Comparison of ENCODE assay signal across 13 cellular contexts in genomic region chr15:72341361-72341760, GRCh38. TPM values are rescaled to one million over a fixed set of nuclear protein-coding genes. Genes with fewer than 3 reads are reported as not detected.
A peak's percentile ranks its signal among the peaks of the same experiment; 100 is the strongest.
DNase-seq lines count a peak whose midpoint lies in the region; ATAC-seq and TF ChIP-seq lines count a peak whose summit lies in the region.
"Had no signal": no experiment of that assay in that cellular context is flagged by ENCODE, and none has a peak within 500 bp of the region (broad histone marks: within the 10 kb centered on the region; RNA-seq: fewer than 3 reads in every experiment).

No MANE protein-coding gene starts in this region.

- no peaks in the 10 kb centered on the region for H3K27me3 ChIP-seq in foreskin keratinocyte
- H3K27me3 ChIP-seq in tibial artery: no peaks in the 10 kb centered on the region
- no peaks in the 10 kb centered on the region for H3K27me3 ChIP-seq in adrenal gland

- intact Hi-C loops in tibial artery (cut with DNase I; ENCODE audit: low total_unique reads) (no loop called here), adrenal gland (cut with DNase I) (no loop called here)

- peak; percentile 42 for TF ChIP-seq CTCF in 22Rv1 (IDR thresholded peaks at IDR 0.05)
- TF ChIP-seq CTCF in foreskin keratinocyte (conservative IDR thresholded peaks at IDR 0.05): peak; percentile 42
- TF ChIP-seq CTCF in tibial artery (IDR thresholded peaks at IDR 0.05): no peak
- no peak for TF ChIP-seq CTCF in adrenal gland (IDR thresholded peaks at IDR 0.05)

- TF ChIP-seq POLR2A in adrenal gland (IDR thresholded peaks at IDR 0.05): no peak

- peak; percentile 83 for DNase-seq in ELF-1 (ENCODE audit: low read depth, low spot score)
- peak; percentile 15 for DNase-seq in RKO (ENCODE audit: low spot score)
- DNase-seq in foreskin keratinocyte: no peak
- no peak for DNase-seq in tibial artery
- no peak for DNase-seq in adrenal gland
- DNase-seq in C1 segment of cervical spinal cord (lab: John Stamatoyannopoulos, UW): no peak
- no peak for DNase-seq in globus pallidus (ENCODE audit: low spot score)
- DNase-seq: CD8-positive, alpha-beta T cell; stimulated activated CD4-positive, alpha-beta T cell treated with anti-CD3 and anti-CD28 coated beads, Interleukin-4, amount 100 ng/mL, for 1 hour had no signal

- WGBS in adrenal gland, 4 donors: 79 to 90% (median 87%) methylated on average over 6 of the region's 6 CpGs

- H3K4me1 ChIP-seq in foreskin keratinocyte: no peaks in the 10 kb centered on the region
- H3K4me1 ChIP-seq in tibial artery: no peaks in the 10 kb centered on the region
- H3K4me1 ChIP-seq in adrenal gland (replicated peaks in 1 of 2): peaks cover 0 to 12% of the 10 kb centered on the region in 2 donors

- peak; percentile 21 for ATAC-seq in foreskin keratinocyte
- ATAC-seq: CD8-positive, alpha-beta T cell; natural killer cell treated with Interleukin-12 subunit alpha and Interleukin-12 subunit beta and Interleukin-15 and Interleukin-18, amount 100 ng/mL, for 72 hours had no signal

- H3K4me3 ChIP-seq in tibial artery (no peak overlapping the region), adrenal gland (no peak overlapping the region)

- H3K36me3 ChIP-seq in tibial artery (peaks cover 41 to 76% (median 46%) of the 10 kb centered on the region in 3 donors), adrenal gland (replicated peaks in 1 of 2) (peaks cover 0 to 36% of the 10 kb centered on the region in 2 donors)

- H3K9me3 ChIP-seq in tibial artery (no peaks in the 10 kb centered on the region), adrenal gland (replicated peaks in 1 of 3) (no peaks in the 10 kb centered on the region)

- H3K27ac ChIP-seq in 22Rv1 (no peak overlapping the region), foreskin keratinocyte (no peak overlapping the region), tibial artery (no peak overlapping the region), adrenal gland (no peak overlapping the region)

RNA-seq across cellular contexts. Expression of gene CELF6, which starts 21.4 kb away (rescaled TPM):
- total RNA-seq in foreskin keratinocyte (0.17 and 0.18 TPM in 2 replicates), adrenal gland (1 to 10 TPM; 1.2 to 4.1 (median 2.4) TPM)
- polyA plus RNA-seq in foreskin keratinocyte (0.03 and 0.06 TPM in 2 replicates), adrenal gland (10 to 100 TPM in 2 of 3 donors, 1 to 10 TPM in 1; 3.2 to 24.1 (median 12.1) TPM)

RNA-seq across cellular contexts. Expression of gene HEXA, which starts 34.5 kb away (rescaled TPM):
- total RNA-seq in foreskin keratinocyte (60.0 and 64.1 TPM in 2 replicates), adrenal gland (100 to 1,000 TPM in 7 of 8 donors, 10 to 100 TPM in 1; 82.2 to 219 (median 169) TPM)
- polyA plus RNA-seq in foreskin keratinocyte (61.4 and 67.3 TPM in 2 replicates), adrenal gland (100 to 1,000 TPM in 2 of 3 donors, 10 to 100 TPM in 1; 80.1 to 372 (median 289) TPM)

RNA-seq across cellular contexts. Expression of gene TMEM202, which starts 56.7 kb away (rescaled TPM):
- total RNA-seq in foreskin keratinocyte: not detected in 2 replicates
- not detected in 2 replicates for polyA plus RNA-seq in foreskin keratinocyte
- not detected for total RNA-seq in adrenal gland
- not detected for polyA plus RNA-seq in adrenal gland
- total RNA-seq: activated T-helper 2 cell treated with anti-CD3 and anti-CD28 coated beads, Interferon-gamma antibody, Interleukin-2, Interleukin-4, amounts not matched to agents 10 μg/mL and 5 μg/mL and 100 μg/mL, durations not matched to agents 14 hours and 24 hours and 36 hours; CD8-positive, alpha-beta T cell; LHCN-M2; natural killer cell treated with Interleukin-12 subunit alpha and Interleukin-12 subunit beta and Interleukin-15 and Interleukin-18, amount 100 ng/mL, for 72 hours had no signal

Comparison
In these comparisons a context has a peak if more than half of its experiments do, and no peak if none do; other contexts are left out.
1. CTCF ChIP-seq: peak in 22Rv1 (single experiment) and foreskin keratinocyte (single experiment); none in tibial artery (0 of 2) and adrenal gland (0 of 6).
2. DNase-seq: peak in ELF-1 (single experiment) and RKO (single experiment); none in foreskin keratinocyte (0 of 2), tibial artery (0 of 2), adrenal gland (0 of 7), C1 segment of cervical spinal cord (0 of 14) and globus pallidus (single experiment).